Comparison of ENCODE assay signal across 8 cellular contexts in genomic region chr17:28570716-28571254, GRCh38. TPM values are rescaled to one million over a fixed set of nuclear protein-coding genes. Genes with fewer than 3 reads are reported as not detected.
DNase-seq lines count a peak whose midpoint lies in the region; ATAC-seq and TF ChIP-seq lines count a peak whose summit lies in the region.

No MANE protein-coding gene starts in this region.

- H3K27ac ChIP-seq in 22Rv1 (peak overlapping the region; percentile 87), OCI-LY7 (ENCODE audit: low read depth, low read length, poor library complexity, severe bottlenecking) (no peak overlapping the region), psoas muscle (peak overlapping the region; percentile 82)

- H3K4me1 Mint-ChIP-seq in activated naive CD4-positive, alpha-beta T cell treated with anti-CD3 and anti-CD28 coated beads for 36 hours (ENCODE audit: low read depth), result peaks cover 44% of the 10 kb centered on the region

- CTCF ChIA-PET in OCI-LY7 (lab: Charles Lee; ENCODE audit: unreplicated experiment), result no interaction called here
- CTCF ChIA-PET in activated naive CD4-positive, alpha-beta T cell treated with anti-CD3 and anti-CD28 coated beads for 36 hours (lab: Charles Lee), result interaction anchor here (0.7 to 3.8 kb wide), 6 partner anchors 18 to 75 kb away, joined by 3 to 24 read pairs (median 3); partner anchors contain the start of genes SPAG5 and UNC119

- no peaks in the 10 kb centered on the region for H3K27me3 Mint-ChIP-seq in activated naive CD4-positive, alpha-beta T cell treated with anti-CD3 and anti-CD28 coated beads for 36 hours (ENCODE audit: low read depth)

- peak overlapping the region; percentile 91 for H3K27ac Mint-ChIP-seq in activated naive CD4-positive, alpha-beta T cell treated with anti-CD3 and anti-CD28 coated beads for 36 hours

- no TSS peak for BruUV-seq in OCI-LY7 (replicated peaks; lab: Mats Ljungman, UMichigan)

- TF ChIP-seq CTCF in 22Rv1 (IDR thresholded peaks at IDR 0.05), result no peak
- TF ChIP-seq CTCF in OCI-LY7 (conservative IDR thresholded peaks at IDR 0.05; ENCODE audit: low read length), result no peak
- TF ChIP-seq CTCF in psoas muscle (IDR thresholded peaks at IDR 0.05), result no peak

- H3K4me1 ChIP-seq in OCI-LY7 (ENCODE audit: insufficient read depth, low read length, poor library complexity, severe bottlenecking), result peaks cover 36% of the 10 kb centered on the region
- H3K4me1 ChIP-seq in psoas muscle, result peaks cover 18% of the 10 kb centered on the region

- H3K9me2 ChIP-seq in OCI-LY7 (ENCODE audit: insufficient read depth, low read length), result no peaks in the 10 kb centered on the region

- peak overlapping the region; percentile 77 for H2AFZ ChIP-seq in OCI-LY7 (ENCODE audit: low read length)

- H3K9me3 ChIP-seq in OCI-LY7 (ENCODE audit: low read length) (no peaks in the 10 kb centered on the region), psoas muscle (no peaks in the 10 kb centered on the region)

- peaks cover 5% of the 10 kb centered on the region for H4K20me1 ChIP-seq in OCI-LY7 (ENCODE audit: insufficient read depth, low read length)

- 0 to 1% (median 1%) methylated on average over 24 to 30 of the region's 30 CpGs for WGBS in psoas muscle, 3 donors

- POLR2A ChIA-PET in OCI-LY7 (lab: Charles Lee), result interaction anchor here (0.8 to 2.0 kb wide), 5 partner anchors 20 to 381 kb away, joined by 3 to 12 read pairs (median 5); partner anchors contain the start of gene PROCA1

- H3K4me3 ChIP-seq in OCI-LY7 (ENCODE audit: low read depth, low read length, poor library complexity, severe bottlenecking) (peak overlapping the region; percentile 94), psoas muscle (peak overlapping the region; percentile 75)

- no peaks in the 10 kb centered on the region for H3K27me3 ChIP-seq in psoas muscle (ENCODE audit: insufficient read depth in 3 of 3, low read length in 2 of 3)

- no peaks in the 10 kb centered on the region for H3K9me3 Mint-ChIP-seq in activated naive CD4-positive, alpha-beta T cell treated with anti-CD3 and anti-CD28 coated beads for 36 hours

- H3K36me3 Mint-ChIP-seq in activated naive CD4-positive, alpha-beta T cell treated with anti-CD3 and anti-CD28 coated beads for 36 hours (ENCODE audit: low read depth), result peaks cover 20% of the 10 kb centered on the region

- H3K36me3 ChIP-seq in OCI-LY7 (ENCODE audit: insufficient read depth, low read length), result peaks cover 18% of the 10 kb centered on the region; the same call in 1 of the 2 replicates
- H3K36me3 ChIP-seq in psoas muscle (ENCODE audit: insufficient read depth in 1 of 2, low read depth in 1 of 2), result peaks cover 0 to 28% of the 10 kb centered on the region in 2 donors

- peaks cover 5% of the 10 kb centered on the region; the same call in 1 of the 2 replicates for H3K79me2 ChIP-seq in OCI-LY7 (ENCODE audit: insufficient read depth, low read depth, low read length)

- peak overlapping the region; percentile 78 for H3K4me2 ChIP-seq in OCI-LY7 (ENCODE audit: low read length)

- peak overlapping the region; percentile 85 for H3K4me3 Mint-ChIP-seq in activated naive CD4-positive, alpha-beta T cell treated with anti-CD3 and anti-CD28 coated beads for 36 hours

- ATAC-seq in GM18498 (IDR thresholded peaks at IDR 0.05; ENCODE audit: unreplicated experiment), result peak; percentile 39
- peak; percentile 21 for ATAC-seq in HG03135 (IDR thresholded peaks at IDR 0.05; ENCODE audit: unreplicated experiment)
- ATAC-seq in psoas muscle, result peak; percentile 29 to 59 (median 42)

- DNase-seq in OCI-LY7 (ENCODE audit: low spot score) (peak; percentile 38), head of caudate nucleus (peak in 37 of 42 donors; percentile 15 to 79 (median 44)), psoas muscle (no peak), GOT3 (lab: John Stamatoyannopoulos, UW) (no peak)
- DNase-seq in activated naive CD4-positive, alpha-beta T cell treated with anti-CD3 and anti-CD28 coated beads for 36 hours, result peak; percentile 69

- intact Hi-C loops in OCI-LY7 (cut with micrococcal nuclease; ENCODE audit: unreplicated experiment) (loop anchor here (2.0 kb wide), 1 partner anchor 28 kb away; the partner anchor contains the start of gene SPAG5), head of caudate nucleus (cut with DNase I) (no loop called here), psoas muscle (cut with DNase I) (no loop called here)
- intact Hi-C loops in activated naive CD4-positive, alpha-beta T cell treated with anti-CD3 and anti-CD28 coated beads for 36 hours (cut with micrococcal nuclease), result loop anchor here (1.0 to 10.0 kb wide), 6 partner anchors 21 to 526 kb away; partner anchors contain the start of genes BLTP2, IFT20, NLK and PHF12

RNA-seq across cellular contexts. Expression of gene PIGS, which starts 0.5 kb away (rescaled TPM):
- 13.9 and 23.7 TPM in 2 replicates for total RNA-seq in OCI-LY7 (2014; rRNA removed; shearing (Covaris generic))
- total RNA-seq in OCI-LY7 (2022) (34.0 and 34.5 TPM in 2 replicates), psoas muscle (10 to 100 TPM; 30.5 to 44.9 (median 33.4) TPM)
- total RNA-seq in activated naive CD4-positive, alpha-beta T cell treated with anti-CD3 and anti-CD28 coated beads for 36 hours, result 10 to 100 TPM; 34.8 to 36.0 TPM
- 10 to 100 TPM; 16.7 to 37.1 (median 26.4) TPM for polyA plus RNA-seq in psoas muscle

RNA-seq across cellular contexts. Expression of gene ALDOC, which starts 5.9 kb away (rescaled TPM):
- total RNA-seq in OCI-LY7 (2014; rRNA removed; shearing (Covaris generic)), result 62.4 and 70.7 TPM in 2 replicates
- total RNA-seq in OCI-LY7 (2022), result 25.7 and 46.2 TPM in 2 replicates
- 10 to 100 TPM; 65.6 to 66.2 TPM for total RNA-seq in activated naive CD4-positive, alpha-beta T cell treated with anti-CD3 and anti-CD28 coated beads for 36 hours
- 1 to 10 TPM; 1.3 to 2.9 (median 2.0) TPM for total RNA-seq in psoas muscle
- 1 to 10 TPM; 1.2 to 2.4 (median 1.7) TPM for polyA plus RNA-seq in psoas muscle

RNA-seq across cellular contexts. Expression of gene UNC119, which starts 18.4 kb away (rescaled TPM):
- 10.5 and 14.2 TPM in 2 replicates for total RNA-seq in OCI-LY7 (2014; rRNA removed; shearing (Covaris generic))
- total RNA-seq in OCI-LY7 (2022) (8.4 and 14.9 TPM in 2 replicates), psoas muscle (1 to 10 TPM; 2.0 to 7.8 (median 4.5) TPM)
- total RNA-seq in activated naive CD4-positive, alpha-beta T cell treated with anti-CD3 and anti-CD28 coated beads for 36 hours, result 10 to 100 TPM; 48.6 to 50.3 TPM
- polyA plus RNA-seq in psoas muscle, result 1 to 10 TPM; 1.9 to 2.6 (median 2.2) TPM

RNA-seq across cellular contexts. Expression of gene SPAG5, which starts 28.0 kb away (rescaled TPM):
- total RNA-seq in OCI-LY7 (2014; rRNA removed; shearing (Covaris generic)), result 161 and 163 TPM in 2 replicates
- total RNA-seq in OCI-LY7 (2022), result 152 and 156 TPM in 2 replicates
- 100 to 1,000 TPM; 210 to 216 TPM for total RNA-seq in activated naive CD4-positive, alpha-beta T cell treated with anti-CD3 and anti-CD28 coated beads for 36 hours
- total RNA-seq in psoas muscle, result 1 to 10 TPM in 3 of 4 donors, under 1 TPM in 1; 0.71 to 1.5 (median 1.3) TPM
- 1 to 10 TPM in 1 of 3 donors, under 1 TPM in 2; 0.15 to 2.4 (median 0.40) TPM for polyA plus RNA-seq in psoas muscle

RNA-seq across cellular contexts. Expression of gene RSKR, which starts 43.2 kb away (rescaled TPM):
- 24.7 and 30.4 TPM in 2 replicates for total RNA-seq in OCI-LY7 (2014; rRNA removed; shearing (Covaris generic))
- total RNA-seq in OCI-LY7 (2022) (59.6 and 66.2 TPM in 2 replicates), psoas muscle (1 to 10 TPM; 3.9 to 7.6 (median 5.5) TPM)
- 10 to 100 TPM; 15.6 TPM for total RNA-seq in activated naive CD4-positive, alpha-beta T cell treated with anti-CD3 and anti-CD28 coated beads for 36 hours
- polyA plus RNA-seq in psoas muscle, result 1 to 10 TPM; 2.0 to 4.7 (median 2.0) TPM

Comparison
In these comparisons a context has a peak if more than half of its experiments do, and no peak if none do; other contexts are left out.
1. DNase-seq: peak in OCI-LY7 (single experiment), activated naive CD4-positive, alpha-beta T cell treated with anti-CD3 and anti-CD28 coated beads for 36 hours (single experiment) and head of caudate nucleus (37 of 42); none in psoas muscle (0 of 2) and GOT3 (single experiment).
2. RNA of gene ALDOC, which starts 5.9 kb away (total RNA-seq): 65.6 to 66.2 TPM in activated naive CD4-positive, alpha-beta T cell treated with anti-CD3 and anti-CD28 coated beads for 36 hours and 25.7 to 70.7 TPM in OCI-LY7; 1.3 to 2.9 TPM in psoas muscle; every median in the first group is over 4 times any median in the second.
3. intact Hi-C loops: an anchor here in OCI-LY7 (2.0 kb wide) and activated naive CD4-positive, alpha-beta T cell treated with anti-CD3 and anti-CD28 coated beads for 36 hours (1.0 to 10.0 kb wide); none called in head of caudate nucleus and psoas muscle.
4. Peak in every context shown above with its lines, with median percentiles within 50 percentile points of each other: ATAC-seq.